In genomic region chr1:247390116-247390791, GRCh38 we compare ENCODE assay signal across 8 cellular contexts. TPM values are rescaled to one million over a fixed set of nuclear protein-coding genes. Genes with fewer than 3 reads are reported as not detected.
DNase-seq lines count a peak whose midpoint lies in the region; ATAC-seq and TF ChIP-seq lines count a peak whose summit lies in the region.

No MANE protein-coding gene starts in this region.

- TF ChIP-seq EP300 in neural cell (conservative IDR thresholded peaks at IDR 0.05; ENCODE audit: poor library complexity, severe bottlenecking) = no peak

- peaks cover 10% of the 10 kb centered on the region for H3K27me3 Mint-ChIP-seq in GM23338 (ENCODE audit: insufficient read depth, low read depth, poor library complexity)

- intact Hi-C loops in Panc1 (cut with micrococcal nuclease; ENCODE audit: unreplicated experiment) = loop anchor here (1.0 kb wide), 2 partner anchors 97 to 186 kb away; no protein-coding TSS in a partner anchor

- TF ChIP-seq CTCF in GM23338 (conservative IDR thresholded peaks at IDR 0.05; ENCODE audit: low read depth in 2 of 2) (peak; percentile 93 to 99), Panc1 (IDR thresholded peaks at IDR 0.05) (peak; percentile 95), fibroblast of mammary gland (conservative IDR thresholded peaks at IDR 0.05; ENCODE audit: control insufficient read depth, insufficient read depth, low read depth, low read length) (peak; percentile 96), neural cell (IDR thresholded peaks at IDR 0.05; ENCODE audit: poor library complexity, severe bottlenecking) (peak; percentile 65)

- H3K9me3 ChIP-seq in Karpas-422 (ENCODE audit: low read length) (no peaks in the 10 kb centered on the region), Panc1 (ENCODE audit: control insufficient read depth, insufficient read depth, low read depth, low read length) (no peaks in the 10 kb centered on the region), neural cell (ENCODE audit: low read length) (no peaks in the 10 kb centered on the region)

- peaks cover 17% of the 10 kb centered on the region for H3K4me1 ChIP-seq in GM23338 (ENCODE audit: insufficient read depth)
- H3K4me1 ChIP-seq in Karpas-422 (ENCODE audit: low read length) = peaks cover 12% of the 10 kb centered on the region
- H3K4me1 ChIP-seq in Panc1 (ENCODE audit: control insufficient read depth, insufficient read depth, low read length) = no peaks in the 10 kb centered on the region; the same call in 1 of the 2 replicates

- no peaks in the 10 kb centered on the region for H3K79me2 ChIP-seq in GM23338 (replicated peaks; ENCODE audit: insufficient read depth)
- no peaks in the 10 kb centered on the region for H3K79me2 ChIP-seq in Karpas-422 (ENCODE audit: low read length)
- no peaks in the 10 kb centered on the region for H3K79me2 ChIP-seq in neural cell (replicated peaks; ENCODE audit: insufficient read depth, low read length)

- H3K27ac ChIP-seq in GM23338 (ENCODE audit: low read depth) (no peak overlapping the region), Karpas-422 (ENCODE audit: low read length) (no peak overlapping the region), Panc1 (ENCODE audit: low read length) (no peak overlapping the region), neural cell (ENCODE audit: low read length) (no peak overlapping the region)

- H3K27me3 ChIP-seq in GM23338 (ENCODE audit: insufficient read depth) (no peaks in the 10 kb centered on the region), Karpas-422 (ENCODE audit: low read length) (no peaks in the 10 kb centered on the region), Panc1 (ENCODE audit: control insufficient read depth, insufficient read depth, low read length) (no peaks in the 10 kb centered on the region), neural cell (ENCODE audit: insufficient read depth, low read depth, low read length) (no peaks in the 10 kb centered on the region)

- H3K4me2 ChIP-seq in GM23338 = no peak overlapping the region
- peak overlapping the region; percentile 58 for H3K4me2 ChIP-seq in Karpas-422 (ENCODE audit: low read depth, low read length, poor library complexity, severe bottlenecking)
- no peak overlapping the region for H3K4me2 ChIP-seq in neural cell (ENCODE audit: low read length)

- in situ Hi-C loops in Panc1 (cut with HindIII; ENCODE audit: low pct_unique_long_range_greater_than_20kb, low sequenced_read_pairs) = no loop called here

- H3K4me3 ChIP-seq in GM23338 = no peak overlapping the region
- H3K4me3 ChIP-seq in Karpas-422 (ENCODE audit: low read length) = peak overlapping the region; percentile 25
- H3K4me3 ChIP-seq in Panc1 (ENCODE audit: low read depth in 2 of 2, low read length in 2 of 2) = no peak overlapping the region
- peak overlapping the region; percentile 17 for H3K4me3 ChIP-seq in fibroblast of mammary gland (ENCODE audit: control insufficient read depth, low read depth, low read length)
- no peak overlapping the region for H3K4me3 ChIP-seq in neural cell (ENCODE audit: low read length)

- H3K36me3 ChIP-seq in GM23338 (ENCODE audit: insufficient read depth) = no peaks in the 10 kb centered on the region
- H3K36me3 ChIP-seq in Karpas-422 (ENCODE audit: insufficient read depth, low read length) = no peaks in the 10 kb centered on the region
- no peaks in the 10 kb centered on the region for H3K36me3 ChIP-seq in Panc1 (ENCODE audit: control insufficient read depth, insufficient read depth, low read length)
- H3K36me3 ChIP-seq in neural cell (ENCODE audit: insufficient read depth, low read length) = no peaks in the 10 kb centered on the region

- H3K4me3 Mint-ChIP-seq in GM23338 = no peak overlapping the region

- peak; percentile 48 for TF ChIP-seq RAD21 in neural cell (conservative IDR thresholded peaks at IDR 0.05)

- BruUV-seq in Panc1 (replicated peaks; lab: Mats Ljungman, UMichigan) = no TSS peak

- H3K9me3 Mint-ChIP-seq in GM23338 = peaks cover 7% of the 10 kb centered on the region

- CTCF ChIA-PET in Panc1 (lab: Charles Lee) = interaction anchor here (0.6 to 1.0 kb wide), 9 partner anchors 9 to 1524 kb away, joined by 3 to 6 read pairs (median 5); no protein-coding TSS in a partner anchor

- H3K9me2 ChIP-seq in GM23338 (ENCODE audit: insufficient read depth) = peaks cover 4% of the 10 kb centered on the region; the same call in 1 of the 2 replicates
- no peaks in the 10 kb centered on the region for H3K9me2 ChIP-seq in Karpas-422 (replicated peaks; ENCODE audit: insufficient read depth, low read length)
- H3K9me2 ChIP-seq in neural cell (ENCODE audit: insufficient read depth, low read length) = no peaks in the 10 kb centered on the region

- H2AFZ ChIP-seq in GM23338 = no peak overlapping the region
- peak overlapping the region; percentile 64 for H2AFZ ChIP-seq in Karpas-422 (ENCODE audit: low read length)
- H2AFZ ChIP-seq in neural cell (ENCODE audit: low read depth, low read length) = no peak overlapping the region

- peaks cover 4% of the 10 kb centered on the region for H3K36me3 Mint-ChIP-seq in GM23338 (ENCODE audit: low read depth)

- ATAC-seq in GM23338 = peak; percentile 99
- peak; percentile 98 for ATAC-seq in Panc1
- peak; percentile 100 for ATAC-seq in stimulated activated naive CD8-positive, alpha-beta T cell treated with anti-CD3 and anti-CD28 coated beads, Interleukin-15, Interleukin-2, amounts not matched to agents 100 U/mL and 50 U/mL, for 24 hours

- H3K27ac Mint-ChIP-seq in GM23338 = 0 out of 2 replicates have a peak overlapping the region, but pooled peaks have one; percentile 31

- 0 out of 2 replicates have a peak, but pooled peaks cover 5% of the 10 kb centered on the region for H3F3A ChIP-seq in GM23338 (replicated peaks; ENCODE audit: low read depth)
- H3F3A ChIP-seq in neural cell (ENCODE audit: insufficient read depth, low read length, poor library complexity, severe bottlenecking) = no peaks in the 10 kb centered on the region

- POLR2A ChIA-PET in Panc1 (lab: Charles Lee) = interaction anchor here (0.7 kb wide), 1 partner anchor 12 kb away, joined by 5 read pairs; no protein-coding TSS in a partner anchor

- peaks cover 25% of the 10 kb centered on the region for H3K4me1 Mint-ChIP-seq in GM23338

- H3K9ac ChIP-seq in Karpas-422 (ENCODE audit: low read length) (no peak overlapping the region), neural cell (ENCODE audit: low read length) (no peak overlapping the region)

- peak; percentile 74 for DNase-seq in EH (ENCODE audit: low read depth)
- DNase-seq in GM23338 (ENCODE audit: low spot score) = peak; percentile 93
- peak; percentile 88 for DNase-seq in Karpas-422
- DNase-seq in Panc1 (ENCODE audit: low read depth, low spot score) = peak; percentile 61
- peak; percentile 80 for DNase-seq in activated T-cell treated with anti-CD3 and anti-CD28 coated beads, Interleukin-2, amount 50 U/mL, for 1 hour
- DNase-seq in fibroblast of mammary gland (ENCODE audit: low read depth) = peak; percentile 71
- peak; percentile 86 for DNase-seq in stimulated activated naive CD8-positive, alpha-beta T cell treated with anti-CD3 and anti-CD28 coated beads, Interleukin-15, Interleukin-2, amounts not matched to agents 100 U/mL and 50 U/mL, for 24 hours

- H4K20me1 ChIP-seq in GM23338 (replicated peaks; ENCODE audit: insufficient read depth) = no peaks in the 10 kb centered on the region
- no peaks in the 10 kb centered on the region for H4K20me1 ChIP-seq in Karpas-422 (ENCODE audit: insufficient read depth, low read depth, low read length)
- no peaks in the 10 kb centered on the region for H4K20me1 ChIP-seq in neural cell (ENCODE audit: insufficient read depth)

TF ChIP-seq in GM23338, 12 proteins besides CTCF, POLR2A, EP300 and RAD21 (continues in another document):
- TF ChIP-seq STAT1 (IDR thresholded peaks at IDR 0.05; ENCODE audit: unreplicated experiment) (no peak), POLR2AphosphoS5 (IDR thresholded peaks at IDR 0.05; ENCODE audit: low read depth) (no peak)

TF ChIP-seq in neural cell, 6 proteins besides CTCF, POLR2A, EP300 and RAD21 (continues in another document):
- TF ChIP-seq POLR2AphosphoS5 (IDR thresholded peaks at IDR 0.05) (no peak), REST (IDR thresholded peaks at IDR 0.05; ENCODE audit: borderline replicate concordance) (no peak)

RNA-seq across cellular contexts. Expression of gene NLRP3, which starts 25.7 kb away (rescaled TPM):
- total RNA-seq in GM23338 (2014; rRNA removed; shearing (Covaris generic)) = 0.42 TPM in 1 of 2 replicates, not detected in the other
- 0.14 TPM in 1 of 2 replicates, not detected in the other for polyA plus RNA-seq in GM23338 (2016; fragmentation: Nextera tagmentation; extraction: Ambion mirVana)
- not detected in 2 replicates for total RNA-seq in Karpas-422 (2014; rRNA removed; shearing (Covaris generic); ENCODE audit: low replicate concordance)
- 0.33 TPM for total RNA-seq in Panc1 (2021; ENCODE audit: unreplicated experiment)
- 0.11 TPM for polyA plus RNA-seq in Panc1 (2012; ENCODE audit: insufficient read length)
- polyA plus RNA-seq in neural cell = 0.36 and 0.82 TPM in 2 replicates
- polyA minus RNA-seq in neural cell = 0.35 TPM in 1 of 2 replicates, not detected in the other

RNA-seq across cellular contexts. Expression of gene ZNF496, which starts 58.6 kb away (rescaled TPM):
- 102 and 127 TPM in 2 replicates for total RNA-seq in GM23338 (2014; rRNA removed; shearing (Covaris generic))
- polyA plus RNA-seq in GM23338 (2016; fragmentation: Nextera tagmentation; extraction: Ambion mirVana) (20.4 and 22.0 TPM in 2 replicates), neural cell (23.0 and 25.2 TPM in 2 replicates)
- 28.6 and 75.1 TPM in 2 replicates for total RNA-seq in Karpas-422 (2014; rRNA removed; shearing (Covaris generic); ENCODE audit: low replicate concordance)
- total RNA-seq in Panc1 (2021; ENCODE audit: unreplicated experiment) = 21.4 TPM
- polyA plus RNA-seq in Panc1 (2012; ENCODE audit: insufficient read length) = 22.3 TPM
- polyA minus RNA-seq in neural cell = 28.2 and 30.2 TPM in 2 replicates

Comparison
In these comparisons a context has a peak if more than half of its experiments do, and no peak if none do; other contexts are left out.
1. H3K4me3 ChIP-seq: peak in Karpas-422 (single experiment) and fibroblast of mammary gland (single experiment); none in GM23338 (single experiment), Panc1 (0 of 2) and neural cell (single experiment).
2. Peak in every context shown above with its lines, with median percentiles within 50 percentile points of each other: DNase-seq, ATAC-seq and CTCF ChIP-seq.